9 cellular contexts compared by ENCODE assay signal in the genomic region with DNA sequence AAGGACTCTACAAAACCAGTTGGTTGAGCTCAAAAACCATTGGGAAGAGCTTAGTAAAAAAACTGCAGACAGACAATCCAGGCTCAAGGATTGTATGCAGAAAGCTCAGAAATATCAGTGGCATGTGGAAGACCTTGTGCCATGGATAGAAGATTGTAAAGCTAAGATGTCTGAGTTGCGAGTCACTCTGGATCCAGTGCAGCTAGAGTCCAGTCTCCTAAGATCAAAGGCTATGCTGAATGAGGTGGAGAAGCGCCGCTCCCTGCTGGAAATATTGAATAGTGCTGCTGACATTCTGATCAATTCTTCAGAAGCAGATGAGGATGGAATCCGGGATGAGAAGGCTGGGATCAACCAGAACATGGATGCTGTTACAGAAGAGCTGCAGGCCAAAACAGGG.
A peak's percentile ranks its signal among the peaks of the same experiment; 100 is the strongest.
DNase-seq lines count a peak whose midpoint lies in the region; ATAC-seq, FAIRE-seq and TF ChIP-seq lines count a peak whose summit lies in the region.
"Had no signal": no experiment of that assay in that cellular context is flagged by ENCODE, and none has a peak within 500 bp of the region (broad histone marks: within the 10 kb centered on the region; RNA-seq: fewer than 3 reads in every experiment).

No MANE protein-coding gene starts in this region.

- no peak for FAIRE-seq in bronchial epithelial cell (lab: Jason Lieb, UNC)
- FAIRE-seq in GM12891 (lab: Jason Lieb, UNC), result no peak

- peak; percentile 65 for TF ChIP-seq RAD21 in Ishikawa (IDR thresholded peaks at IDR 0.05; ENCODE audit: low read depth)

- intact Hi-C loops in body of pancreas (cut with DNase I), result no loop called here

- no peak for ATAC-seq in body of pancreas

- H3K4me3 ChIP-seq in bronchial epithelial cell (ENCODE audit: low read depth, low read length), result no peak overlapping the region
- H3K4me3 ChIP-seq in body of pancreas, result no peak overlapping the region

- 82 to 91% methylated on average over 4 of the region's 4 CpGs for WGBS in body of pancreas, 2 donors

- peaks cover 14% of the 10 kb centered on the region for H3K4me1 ChIP-seq in body of pancreas

- no peak for TF ChIP-seq EP300 in Ishikawa (IDR thresholded peaks at IDR 0.05; ENCODE audit: borderline replicate concordance)

- peak overlapping the region in 1 of 4 donors; percentile 1 for H3K27ac ChIP-seq in body of pancreas

- TF ChIP-seq CTCF in bronchial epithelial cell (IDR thresholded peaks at IDR 0.05; ENCODE audit: insufficient read depth, low read length, severe bottlenecking), result peak; percentile 11
- no peak for TF ChIP-seq CTCF in body of pancreas (IDR thresholded peaks at IDR 0.05)

- DNase-seq in COLO829 (ENCODE audit: low spot score) (peak; percentile 83), bronchial epithelial cell (ENCODE audit: low read depth) (peak; percentile 46), myocyte (ENCODE audit: low read depth) (peak; percentile 66), GM12891 (ENCODE audit: insufficient read length, low spot score) (no peak), body of pancreas (no peak), cerebellar cortex (ENCODE audit: low spot score) (no peak), activated gamma-delta T cell (lab: John Stamatoyannopoulos, UW) (no peak)
- DNase-seq: MM.1S had no signal

- H3K27me3 ChIP-seq in bronchial epithelial cell (ENCODE audit: control insufficient read depth, insufficient read depth, low read length) (no peaks in the 10 kb centered on the region), body of pancreas (no peaks in the 10 kb centered on the region)

- no peaks in the 10 kb centered on the region for H3K9me3 ChIP-seq in body of pancreas

- TF ChIP-seq POLR2A in GM12891 (IDR thresholded peaks at IDR 0.05; ENCODE audit: low read depth, low read length) (no peak), body of pancreas (IDR thresholded peaks at IDR 0.05) (no peak)

- H3K36me3 ChIP-seq in bronchial epithelial cell (ENCODE audit: control insufficient read depth, insufficient read depth, low read length) (peaks cover 15% of the 10 kb centered on the region), body of pancreas (replicated peaks in 1 of 2; ENCODE audit: insufficient read depth in 1 of 2, low read depth in 2 of 2) (peaks cover 0 to 14% of the 10 kb centered on the region in 2 donors)

TF ChIP-seq in Ishikawa, 13 proteins besides CTCF, POLR2A, EP300 and RAD21:
- TF ChIP-seq FOXM1 (IDR thresholded peaks at IDR 0.05; ENCODE audit: borderline replicate concordance, low read depth) (no peak), TAF1 (IDR thresholded peaks at IDR 0.05; ENCODE audit: low read depth) (no peak), CEBPB (IDR thresholded peaks at IDR 0.05) (no peak), TCF12 (IDR thresholded peaks at IDR 0.05; ENCODE audit: low read depth) (0 out of 2 replicates have a peak, but pooled peaks have one; percentile 21), YY1 (IDR thresholded peaks at IDR 0.05; ENCODE audit: low read depth) (no peak), TEAD4 (IDR thresholded peaks at IDR 0.05) (peak; percentile 61; the same call in 1 of the 2 replicates)
- TF ChIP-seq, protein P1, sequence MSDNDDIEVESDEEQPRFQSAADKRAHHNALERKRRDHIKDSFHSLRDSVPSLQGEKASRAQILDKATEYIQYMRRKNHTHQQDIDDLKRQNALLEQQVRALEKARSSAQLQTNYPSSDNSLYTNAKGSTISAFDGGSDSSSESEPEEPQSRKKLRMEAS (IDR thresholded peaks at IDR 0.05), result no peak
- TF ChIP-seq, protein P2, sequence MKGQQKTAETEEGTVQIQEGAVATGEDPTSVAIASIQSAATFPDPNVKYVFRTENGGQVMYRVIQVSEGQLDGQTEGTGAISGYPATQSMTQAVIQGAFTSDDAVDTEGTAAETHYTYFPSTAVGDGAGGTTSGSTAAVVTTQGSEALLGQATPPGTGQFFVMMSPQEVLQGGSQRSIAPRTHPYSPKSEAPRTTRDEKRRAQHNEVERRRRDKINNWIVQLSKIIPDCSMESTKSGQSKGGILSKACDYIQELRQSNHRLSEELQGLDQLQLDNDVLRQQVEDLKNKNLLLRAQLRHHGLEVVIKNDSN (IDR thresholded peaks at IDR 0.05), result no peak

TF ChIP-seq in GM12891, 5 proteins besides CTCF, POLR2A, EP300 and RAD21:
- TF ChIP-seq PAX5 (IDR thresholded peaks at IDR 0.05; ENCODE audit: insufficient read depth, low read length, severe bottlenecking) (no peak), POU2F2 (IDR thresholded peaks at IDR 0.05; ENCODE audit: low read depth, low read length) (no peak), POLR2AphosphoS5 (IDR thresholded peaks at IDR 0.05; ENCODE audit: low read depth, low read length) (no peak), TAF1 (IDR thresholded peaks at IDR 0.05; ENCODE audit: low read depth, low read length) (no peak), SPI1 (IDR thresholded peaks at IDR 0.05; ENCODE audit: low read depth, low read length) (no peak)

Comparison
In these comparisons a context has a peak if more than half of its experiments do, and no peak if none do; other contexts are left out.
1. DNase-seq: peak in COLO829 (single experiment), bronchial epithelial cell (single experiment) and myocyte (single experiment); none in GM12891 (single experiment), body of pancreas (0 of 4), cerebellar cortex (single experiment) and activated gamma-delta T cell (single experiment).